ENCODE assay signal across 9 cellular contexts in genomic region chr17:38875477-38876080, GRCh38. TPM values are rescaled to one million over a fixed set of nuclear protein-coding genes. Genes with fewer than 3 reads are reported as not detected.
DNase-seq lines count a peak whose midpoint lies in the region; ATAC-seq and TF ChIP-seq lines count a peak whose summit lies in the region.
"Had no signal": no experiment of that assay in that cellular context is flagged by ENCODE, and none has a peak within 500 bp of the region (broad histone marks: within the 10 kb centered on the region; RNA-seq: fewer than 3 reads in every experiment).

No MANE protein-coding gene starts in this region.

- no peak overlapping the region for H3K4ac ChIP-seq in mesendoderm (ENCODE audit: low read depth, low read length)

- no peak overlapping the region for H2BK120ac ChIP-seq in mesendoderm (ENCODE audit: low read depth, low read length)

- H3K79me2 ChIP-seq in mesendoderm (ENCODE audit: control insufficient read depth, insufficient read depth, low read length), result peaks cover 74% of the 10 kb centered on the region

- no CpG with 5 or more reads among the region's 5 CpGs for WGBS in mesendoderm (ENCODE audit: extremely low coverage, insufficient coverage, low lambda C conversion rate)

- no peaks in the 10 kb centered on the region for H3K27me3 Mint-ChIP-seq in activated naive CD4-positive, alpha-beta T cell treated with anti-CD3 and anti-CD28 coated beads, Interleukin-2, amount 50 U/mL, for 24 hours

- peak overlapping the region; percentile 100 for H3K9ac ChIP-seq in adipocyte (ENCODE audit: low read length)
- peak overlapping the region; percentile 8 for H3K9ac ChIP-seq in mesendoderm (ENCODE audit: low read length)

- no peaks in the 10 kb centered on the region for H3K9me3 ChIP-seq in adipocyte (ENCODE audit: control insufficient read depth, low read length)
- H3K9me3 ChIP-seq in upper lobe of right lung, result no peaks in the 10 kb centered on the region

- H3K4me3 ChIP-seq in adipocyte (ENCODE audit: low read length), result peak overlapping the region; percentile 84
- H3K4me3 ChIP-seq in mesendoderm (ENCODE audit: low read length), result no peak overlapping the region
- no peak overlapping the region for H3K4me3 ChIP-seq in upper lobe of right lung

- H3K36me3 ChIP-seq in adipocyte (ENCODE audit: control insufficient read depth, insufficient read depth, low read length, severe bottlenecking), result peaks cover 39% of the 10 kb centered on the region
- H3K36me3 ChIP-seq in mesendoderm (ENCODE audit: control insufficient read depth, insufficient read depth, low read length), result no peaks in the 10 kb centered on the region
- peaks cover 25% of the 10 kb centered on the region for H3K36me3 ChIP-seq in upper lobe of right lung

- H3K27me3 ChIP-seq in adipocyte (replicated peaks; ENCODE audit: control insufficient read depth, insufficient read depth, low read length), result no peaks in the 10 kb centered on the region
- no peaks in the 10 kb centered on the region for H3K27me3 ChIP-seq in mesendoderm (ENCODE audit: insufficient read depth, low read length, poor library complexity)
- no peaks in the 10 kb centered on the region for H3K27me3 ChIP-seq in upper lobe of right lung

- H4K5ac ChIP-seq in mesendoderm (ENCODE audit: low read length), result no peak overlapping the region

- no peaks in the 10 kb centered on the region for H3K9me3 Mint-ChIP-seq in activated naive CD4-positive, alpha-beta T cell treated with anti-CD3 and anti-CD28 coated beads, Interleukin-2, amount 50 U/mL, for 24 hours

- H3K18ac ChIP-seq in mesendoderm (ENCODE audit: low read length), result no peak overlapping the region

- peaks cover 74% of the 10 kb centered on the region for H3K4me1 ChIP-seq in adipocyte (ENCODE audit: control insufficient read depth, insufficient read depth, low read length)
- H3K4me1 ChIP-seq in mesendoderm (ENCODE audit: control insufficient read depth, low read depth, low read length), result peaks cover 31% of the 10 kb centered on the region
- peaks cover 79% of the 10 kb centered on the region for H3K4me1 ChIP-seq in upper lobe of right lung

- H2AK5ac ChIP-seq in mesendoderm (ENCODE audit: low read length), result no peak overlapping the region

- H3K4me3 Mint-ChIP-seq in activated naive CD4-positive, alpha-beta T cell treated with anti-CD3 and anti-CD28 coated beads, Interleukin-2, amount 50 U/mL, for 24 hours, result no peak overlapping the region

- no peak overlapping the region for H3K4me2 ChIP-seq in mesendoderm (ENCODE audit: low read length)

- peak overlapping the region; percentile 89 for H3K27ac Mint-ChIP-seq in activated naive CD4-positive, alpha-beta T cell treated with anti-CD3 and anti-CD28 coated beads, Interleukin-2, amount 50 U/mL, for 24 hours

- no peak overlapping the region for H4K8ac ChIP-seq in mesendoderm (ENCODE audit: low read depth, low read length)

- no peak overlapping the region for H2BK5ac ChIP-seq in mesendoderm (ENCODE audit: low read length)

- H3K36me3 Mint-ChIP-seq in activated naive CD4-positive, alpha-beta T cell treated with anti-CD3 and anti-CD28 coated beads, Interleukin-2, amount 50 U/mL, for 24 hours, result peaks cover 3% of the 10 kb centered on the region

- H3K27ac ChIP-seq in mesendoderm (ENCODE audit: low read depth, low read length) (peak overlapping the region; percentile 49), upper lobe of right lung (peak overlapping the region; percentile 36)

- peaks cover 30% of the 10 kb centered on the region for H3K79me1 ChIP-seq in mesendoderm (ENCODE audit: low read length)

- peaks cover 89% of the 10 kb centered on the region for H3K4me1 Mint-ChIP-seq in activated naive CD4-positive, alpha-beta T cell treated with anti-CD3 and anti-CD28 coated beads, Interleukin-2, amount 50 U/mL, for 24 hours

- intact Hi-C loops in upper lobe of right lung (cut with DNase I), result no loop called here

- no peak for TF ChIP-seq CTCF in upper lobe of right lung (IDR thresholded peaks at IDR 0.05)

- no peak overlapping the region for H2BK15ac ChIP-seq in mesendoderm (replicated peaks; ENCODE audit: low read depth)

- ATAC-seq in upper lobe of right lung, result no peak

- no peak overlapping the region for H3K23ac ChIP-seq in mesendoderm (ENCODE audit: low read length)

- peak overlapping the region; percentile 80 for H3K56ac ChIP-seq in mesendoderm (ENCODE audit: low read length)

- no peak for DNase-seq in activated naive CD4-positive, alpha-beta T cell treated with anti-CD3 and anti-CD28 coated beads, Interleukin-2, amount 50 U/mL, for 16 hours
- DNase-seq in adipocyte (ENCODE audit: low read depth), result peak; percentile 64
- DNase-seq in mesendoderm, result peak; percentile 88
- DNase-seq in upper lobe of right lung, result no peak
- DNase-seq in stimulated activated CD4-positive, alpha-beta T cell treated with anti-CD3 and anti-CD28 coated beads, Interleukin-15, amount 100 ng/mL, for 24 hours, result no peak
- no peak for DNase-seq in stimulated activated naive CD4-positive, alpha-beta T cell treated with Interleukin-2 at 50 U/mL for 16 hours (lab: John Stamatoyannopoulos, UW)
- DNase-seq in NK-92 (lab: John Stamatoyannopoulos, UW; ENCODE audit: unreplicated experiment), result no peak
- DNase-seq: SHP77 treated with DMSO at 0.1 percent for 48 hours had no signal

RNA-seq across cellular contexts. Expression of gene LASP1, which starts 5.7 kb away (rescaled TPM):
- 160 TPM for polyA plus RNA-seq in mesendoderm (2013, experiment 1 of 2)
- 164 TPM for polyA plus RNA-seq in mesendoderm (2013, experiment 2 of 2)
- 158 TPM for total RNA-seq in upper lobe of right lung

RNA-seq across cellular contexts. Expression of gene RPL23, which starts 22.1 kb away (rescaled TPM):
- polyA plus RNA-seq in mesendoderm (2013, experiment 1 of 2), result 4,252 TPM
- 4,329 TPM for polyA plus RNA-seq in mesendoderm (2013, experiment 2 of 2)
- 1,142 TPM for total RNA-seq in upper lobe of right lung

RNA-seq across cellular contexts. Expression of gene CWC25, which starts 50.5 kb away (rescaled TPM):
- polyA plus RNA-seq in mesendoderm (2013, experiment 1 of 2), result 13.8 TPM
- polyA plus RNA-seq in mesendoderm (2013, experiment 2 of 2), result 14.3 TPM
- 22.2 TPM for total RNA-seq in upper lobe of right lung

Comparison
In these comparisons a context has a peak if more than half of its experiments do, and no peak if none do; other contexts are left out.
1. DNase-seq: peak in adipocyte (single experiment) and mesendoderm (single experiment); none in activated naive CD4-positive, alpha-beta T cell treated with anti-CD3 and anti-CD28 coated beads, Interleukin-2, amount 50 U/mL, for 16 hours (single experiment), upper lobe of right lung (single experiment), stimulated activated CD4-positive, alpha-beta T cell treated with anti-CD3 and anti-CD28 coated beads, Interleukin-15, amount 100 ng/mL, for 24 hours (single experiment), stimulated activated naive CD4-positive, alpha-beta T cell treated with Interleukin-2 at 50 U/mL for 16 hours (single experiment) and NK-92 (single experiment).